1 cellular context compared by ENCODE assay signal in genomic region chr14:77760381-77761204, GRCh38.
A peak's percentile ranks its signal among the peaks of the same experiment; 100 is the strongest.
TF ChIP-seq lines count a peak whose summit lies in the region.

TSS of gene SNW1 (minus strand) at chr14:77761156. CDS start at chr14:77761127, 29 bp downstream.

TF ChIP-seq in K562, 482 proteins besides CTCF, POLR2A, EP300 and RAD21 (continued from another document and continues in another):
- TF ChIP-seq ZFP91 (CRISPR knock-in tag; IDR thresholded peaks at IDR 0.05) (no peak), CTCFL (IDR thresholded peaks at IDR 0.05; ENCODE audit: borderline replicate concordance, insufficient read depth, low read depth, low read length, poor library complexity, severe bottlenecking) (no peak), ZNF263 (CRISPR knock-in tag; IDR thresholded peaks at IDR 0.05; ENCODE audit: borderline replicate concordance) (no peak), ZNF318 (IDR thresholded peaks at IDR 0.05; ENCODE audit: borderline replicate concordance in 1 of 2, low read depth in 1 of 2) (no peak), ZBTB1 (CRISPR knock-in tag; IDR thresholded peaks at IDR 0.05; ENCODE audit: borderline replicate concordance, low read depth) (no peak), SAP30 (IDR thresholded peaks at IDR 0.05; ENCODE audit: borderline replicate concordance, insufficient read depth, low read depth, low read length, poor library complexity, severe bottlenecking) (no peak), MLLT1 (IDR thresholded peaks at IDR 0.05) (peak in 1 of 2 experiments; percentile 46; a peak in 1 of 4 replicates), NCOA1 (IDR thresholded peaks at IDR 0.05; ENCODE audit: low read depth) (0 out of 2 replicates have a peak, but pooled peaks have one; percentile 25), RCOR1 (IDR thresholded peaks at IDR 0.05; ENCODE audit: borderline replicate concordance in 1 of 2, low read depth in 2 of 2, low read length in 2 of 2) (no peak), SIN3A (IDR thresholded peaks at IDR 0.05; ENCODE audit: borderline replicate concordance in 2 of 2, control insufficient read depth in 1 of 2, low read depth in 2 of 2, low read length in 2 of 2) (peak in 1 of 2 experiments; percentile 25; a peak in 2 of 4 replicates), ETS2 (tag; IDR thresholded peaks at IDR 0.05; ENCODE audit: borderline replicate concordance, poor library complexity, severe bottlenecking) (no peak), MTA3 (IDR thresholded peaks at IDR 0.05; ENCODE audit: borderline replicate concordance) (peak; percentile 51; the same call in 1 of the 2 replicates), TFAP4 (CRISPR knock-in tag; IDR thresholded peaks at IDR 0.05; ENCODE audit: borderline replicate concordance) (peak; percentile 89), ZBTB40 (IDR thresholded peaks at IDR 0.05) (peak; percentile 77), ZBTB40 (CRISPR knock-in tag; IDR thresholded peaks at IDR 0.05) (no peak), FUS (optimal IDR thresholded peaks at IDR 0.05; ENCODE audit: low read depth, low read length) (no peak), CC2D1A (IDR thresholded peaks at IDR 0.05) (peak; percentile 58; the same call in 1 of the 2 replicates), CEBPZ (IDR thresholded peaks at IDR 0.05; ENCODE audit: borderline replicate concordance, low read depth, low read length) (no peak)
